ENCODE assay signal across 24 cellular contexts in genomic region chr2:224136394-224136793, GRCh38.
"Had no signal": no experiment of that assay in that cellular context is flagged by ENCODE, and none has a peak within 500 bp of the region (broad histone marks: within the 10 kb centered on the region; RNA-seq: fewer than 3 reads in every experiment).

No MANE protein-coding gene starts in this region.

- H3K36me3 Mint-ChIP-seq: immature natural killer cell, memory B cell, mesothelial cell of epicardium, natural killer cell had no signal

- H3K27ac Mint-ChIP-seq: immature natural killer cell, memory B cell, mesothelial cell of epicardium, natural killer cell had no signal

- H3K9me3 Mint-ChIP-seq: natural killer cell, neural crest cell had no signal

- H3K9me3 ChIP-seq: gastroesophageal sphincter, left ventricle myocardium inferior, lower lobe of right lung, ovary, right atrium auricular region, sigmoid colon, stomach, thoracic aorta, transverse colon had no signal

- H3K4me1 ChIP-seq: gastroesophageal sphincter, left ventricle myocardium inferior, lower lobe of right lung, right atrium auricular region, sigmoid colon, stomach, transverse colon had no signal

- H3K36me3 ChIP-seq: gastroesophageal sphincter, left ventricle myocardium inferior, lower lobe of right lung, ovary, right atrium auricular region, sigmoid colon, stomach, thoracic aorta, transverse colon had no signal

- H3K4me3 ChIP-seq: coronary artery, dorsolateral prefrontal cortex, gastroesophageal sphincter, left ventricle myocardium inferior, lower lobe of right lung, ovary, right atrium auricular region, sigmoid colon, stomach, thoracic aorta, transverse colon had no signal

- H3K4me1 Mint-ChIP-seq: immature natural killer cell, mesothelial cell of epicardium, natural killer cell, neural crest cell had no signal

- ATAC-seq: gastroesophageal sphincter, left cardiac atrium, lower lobe of right lung, natural killer cell had no signal

- H3K27me3 ChIP-seq: gastroesophageal sphincter, ovary, right atrium auricular region, sigmoid colon, transverse colon had no signal

- H3K27ac ChIP-seq: coronary artery, dorsolateral prefrontal cortex, gastroesophageal sphincter, left ventricle myocardium inferior, lower lobe of right lung, ovary, right atrium auricular region, sigmoid colon, stomach, thoracic aorta, transverse colon had no signal

- H3K4me3 Mint-ChIP-seq: immature natural killer cell, memory B cell, mesothelial cell of epicardium, natural killer cell, neural crest cell had no signal

- DNase-seq: dorsolateral prefrontal cortex; effector CD8-positive, alpha-beta T cell; foreskin fibroblast; glutamatergic neuron; immature natural killer cell; left cardiac atrium; left ventricle myocardium inferior; lower lobe of right lung; natural killer cell; ovary; sigmoid colon; small intestine; stimulated activated CD4-positive, alpha-beta T cell treated with anti-CD3 and anti-CD28 coated beads, Interleukin-12 subunit alpha, Interleukin-12 subunit beta, amount 100 ng/mL, for 4 hours; stimulated activated naive CD4-positive, alpha-beta T cell; stomach; substantia nigra; transverse colon had no signal
